ENCODE assay signal across 11 cellular contexts in genomic region chr5:133977858-133978257, GRCh38. TPM values are rescaled to one million over a fixed set of nuclear protein-coding genes. Genes with fewer than 3 reads are reported as not detected.
DNase-seq lines count a peak whose midpoint lies in the region; ATAC-seq, FAIRE-seq and TF ChIP-seq lines count a peak whose summit lies in the region.
"Had no signal": no experiment of that assay in that cellular context is flagged by ENCODE, and none has a peak within 500 bp of the region (broad histone marks: within the 10 kb centered on the region; RNA-seq: fewer than 3 reads in every experiment).

No MANE protein-coding gene starts in this region.

- no peak for TF ChIP-seq POLR2A in H54 (IDR thresholded peaks at IDR 0.05; ENCODE audit: low read depth, low read length)

- no peak overlapping the region for H3K4me3 Mint-ChIP-seq in activated naive CD8-positive, alpha-beta T cell treated with anti-CD3 and anti-CD28 coated beads, Interleukin-2, amount 50 U/mL, for 24 hours
- no peak overlapping the region for H3K4me3 Mint-ChIP-seq in naive thymus-derived CD8-positive, alpha-beta T cell

- H3K27me3 Mint-ChIP-seq in activated naive CD8-positive, alpha-beta T cell treated with anti-CD3 and anti-CD28 coated beads, Interleukin-2, amount 50 U/mL, for 24 hours, result no peaks in the 10 kb centered on the region
- H3K27me3 Mint-ChIP-seq in naive thymus-derived CD8-positive, alpha-beta T cell, result no peaks in the 10 kb centered on the region

- ATAC-seq in activated naive CD8-positive, alpha-beta T cell treated with anti-CD3 and anti-CD28 coated beads, Interleukin-2, amount 50 U/mL, for 24 hours, result no peak
- ATAC-seq in GM19452 (IDR thresholded peaks at IDR 0.05; ENCODE audit: unreplicated experiment), result no peak
- ATAC-seq in naive thymus-derived CD8-positive, alpha-beta T cell, result no peak

- peaks cover 72% of the 10 kb centered on the region for H3K36me3 Mint-ChIP-seq in activated naive CD8-positive, alpha-beta T cell treated with anti-CD3 and anti-CD28 coated beads, Interleukin-2, amount 50 U/mL, for 24 hours (ENCODE audit: low read depth)
- H3K36me3 Mint-ChIP-seq in naive thymus-derived CD8-positive, alpha-beta T cell, result peaks cover 0 to 86% (median 0%) of the 10 kb centered on the region in 3 donors

- peak overlapping the region; percentile 86 for H3K27ac Mint-ChIP-seq in activated naive CD8-positive, alpha-beta T cell treated with anti-CD3 and anti-CD28 coated beads, Interleukin-2, amount 50 U/mL, for 24 hours
- H3K27ac Mint-ChIP-seq in naive thymus-derived CD8-positive, alpha-beta T cell, result peak overlapping the region in 1 of 10 donors; percentile 29

- DNase-seq in AG08396 (ENCODE audit: low spot score) (peak; percentile 53), H54 (ENCODE audit: insufficient read length, low spot score) (peak; percentile 40), iris pigment epithelial cell (ENCODE audit: low read depth) (peak; percentile 85), Ammon's horn (ENCODE audit: low spot score) (no peak)
- no peak for DNase-seq in activated naive CD8-positive, alpha-beta T cell treated with anti-CD3 and anti-CD28 coated beads, Interleukin-2, amount 50 U/mL, for 24 hours
- DNase-seq in effector CD4-positive, alpha-beta T cell, result no peak
- DNase-seq in naive thymus-derived CD8-positive, alpha-beta T cell, result no peak
- DNase-seq: NCI-H2107, spleen, stomach had no signal

- H3K4me1 Mint-ChIP-seq in activated naive CD8-positive, alpha-beta T cell treated with anti-CD3 and anti-CD28 coated beads, Interleukin-2, amount 50 U/mL, for 24 hours, result peaks cover 38% of the 10 kb centered on the region
- peaks cover 0 to 19% (median 0%) of the 10 kb centered on the region in 4 donors for H3K4me1 Mint-ChIP-seq in naive thymus-derived CD8-positive, alpha-beta T cell

- POLR2A ChIA-PET in naive thymus-derived CD8-positive, alpha-beta T cell (lab: Charles Lee), result interaction anchor here (0.7 kb wide), 1 partner anchor 43 kb away, joined by 3 read pairs; no protein-coding TSS in a partner anchor

- no peak for FAIRE-seq in H54 (lab: Jason Lieb, UNC)

- H3K9me3 Mint-ChIP-seq in activated naive CD8-positive, alpha-beta T cell treated with anti-CD3 and anti-CD28 coated beads, Interleukin-2, amount 50 U/mL, for 24 hours, result no peaks in the 10 kb centered on the region
- H3K9me3 Mint-ChIP-seq in naive thymus-derived CD8-positive, alpha-beta T cell, result no peaks in the 10 kb centered on the region

RNA-seq across cellular contexts. Expression of gene C5orf15, which starts 9.4 kb away (rescaled TPM):
- total RNA-seq in naive thymus-derived CD8-positive, alpha-beta T cell, result 10 to 100 TPM; 14.4 to 16.4 TPM
- polyA plus RNA-seq in naive thymus-derived CD8-positive, alpha-beta T cell, result 10 to 100 TPM; 14.0 to 18.8 (median 16.2) TPM

RNA-seq across cellular contexts. Expression of gene VDAC1, which starts 26.9 kb away (rescaled TPM):
- 10 to 100 TPM; 42.6 to 43.2 TPM for total RNA-seq in naive thymus-derived CD8-positive, alpha-beta T cell
- polyA plus RNA-seq in naive thymus-derived CD8-positive, alpha-beta T cell, result 10 to 100 TPM; 64.4 to 72.9 (median 68.3) TPM

Comparison
In these comparisons a context has a peak if more than half of its experiments do, and no peak if none do; other contexts are left out.
1. DNase-seq: peak in AG08396 (single experiment), H54 (single experiment) and iris pigment epithelial cell (single experiment); none in activated naive CD8-positive, alpha-beta T cell treated with anti-CD3 and anti-CD28 coated beads, Interleukin-2, amount 50 U/mL, for 24 hours (single experiment), Ammon's horn (single experiment), effector CD4-positive, alpha-beta T cell (single experiment) and naive thymus-derived CD8-positive, alpha-beta T cell (0 of 10).